ENCODE assay signal across 11 cellular contexts in the genomic region with DNA sequence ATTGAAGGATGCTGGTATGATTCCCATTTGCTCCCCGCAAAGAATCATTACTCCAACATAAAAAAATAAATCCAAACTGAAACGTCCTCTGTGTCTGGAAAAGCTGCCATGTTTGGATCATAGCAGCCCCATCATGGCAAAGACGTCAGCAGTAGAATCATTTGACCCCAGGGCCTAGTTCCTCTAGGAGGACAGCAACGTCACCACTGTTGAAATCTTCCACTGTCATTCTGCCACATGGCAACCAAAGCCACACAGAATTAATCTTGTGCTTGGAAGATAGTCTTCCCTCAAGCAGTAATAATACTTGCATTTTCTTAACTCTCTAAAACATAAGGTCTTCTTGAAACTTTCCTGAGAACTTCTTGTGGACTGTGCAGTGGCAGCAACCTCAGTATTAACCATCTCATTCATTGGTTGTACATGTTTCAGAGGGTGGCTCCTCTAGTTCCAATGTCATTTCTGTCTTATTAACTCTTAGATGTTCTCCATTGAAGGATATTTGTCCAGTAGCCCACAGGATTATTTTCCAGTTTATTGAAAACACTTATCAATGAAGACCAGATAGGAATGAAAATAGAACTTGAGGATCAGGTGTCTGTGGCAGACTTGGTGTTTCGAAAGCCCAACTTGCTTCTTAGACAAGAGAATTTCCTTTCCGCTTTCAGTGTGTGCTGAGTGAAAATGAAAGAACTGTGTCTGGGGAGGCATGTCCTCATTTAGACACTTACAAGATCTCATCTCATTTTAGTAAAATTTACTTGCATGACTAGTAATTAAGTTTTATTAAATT. TPM values are rescaled to one million over a fixed set of nuclear protein-coding genes. Genes with fewer than 3 reads are reported as not detected.
DNase-seq lines count a peak whose midpoint lies in the region; ATAC-seq and TF ChIP-seq lines count a peak whose summit lies in the region.
"Had no signal": no experiment of that assay in that cellular context is flagged by ENCODE, and none has a peak within 500 bp of the region (broad histone marks: within the 10 kb centered on the region; RNA-seq: fewer than 3 reads in every experiment).

No MANE protein-coding gene starts in this region.

- no peaks in the 10 kb centered on the region for H3K27me3 ChIP-seq in esophagus muscularis mucosa

- H3K27ac Mint-ChIP-seq in activated T-helper 1 cell treated with anti-CD3 and anti-CD28 coated beads, Interleukin-12 subunit alpha, Interleukin-12 subunit beta, Interleukin-2, Interleukin-4 antibody, amounts not matched to agents 30 ng/mL and 10 ng/mL and 1 ng/mL, durations not matched to agents 14 hours and 24 hours and 36 hours: peak overlapping the region; percentile 1
- H3K27ac Mint-ChIP-seq in activated CD8-positive, alpha-beta T cell treated with anti-CD3 and anti-CD28 coated beads for 36 hours: no peak overlapping the region
- H3K27ac Mint-ChIP-seq: CD4-positive, CD25-positive, alpha-beta regulatory T cell; stimulated activated naive CD8-positive, alpha-beta T cell treated with anti-CD3 and anti-CD28 coated beads, Interleukin-15, Interleukin-2, amounts not matched to agents 100 ng/mL and 50 ng/mL, for 24 hours had no signal

- peak; percentile 99 for ATAC-seq in GM18498 (IDR thresholded peaks at IDR 0.05; ENCODE audit: unreplicated experiment)
- ATAC-seq in GM21390 (IDR thresholded peaks at IDR 0.05; ENCODE audit: unreplicated experiment): peak; percentile 100
- ATAC-seq in HG03139 (IDR thresholded peaks at IDR 0.05; ENCODE audit: unreplicated experiment): peak; percentile 96
- ATAC-seq in activated CD8-positive, alpha-beta T cell treated with anti-CD3 and anti-CD28 coated beads for 36 hours: no peak
- no peak for ATAC-seq in sciatic nerve

- peaks cover 4% of the 10 kb centered on the region for H3K27me3 Mint-ChIP-seq in activated T-helper 1 cell treated with anti-CD3 and anti-CD28 coated beads, Interleukin-12 subunit alpha, Interleukin-12 subunit beta, Interleukin-2, Interleukin-4 antibody, amounts not matched to agents 30 ng/mL and 10 ng/mL and 1 ng/mL, durations not matched to agents 14 hours and 24 hours and 36 hours (ENCODE audit: insufficient read depth)
- peaks cover 28% of the 10 kb centered on the region for H3K27me3 Mint-ChIP-seq in activated CD8-positive, alpha-beta T cell treated with anti-CD3 and anti-CD28 coated beads for 36 hours
- H3K27me3 Mint-ChIP-seq: CD4-positive, CD25-positive, alpha-beta regulatory T cell had no signal

- peaks cover 16% of the 10 kb centered on the region for H3K9me3 Mint-ChIP-seq in activated T-helper 1 cell treated with anti-CD3 and anti-CD28 coated beads, Interleukin-12 subunit alpha, Interleukin-12 subunit beta, Interleukin-2, Interleukin-4 antibody, amounts not matched to agents 30 ng/mL and 10 ng/mL and 1 ng/mL, durations not matched to agents 14 hours and 24 hours and 36 hours
- H3K9me3 Mint-ChIP-seq in activated CD8-positive, alpha-beta T cell treated with anti-CD3 and anti-CD28 coated beads for 36 hours: no peaks in the 10 kb centered on the region
- H3K9me3 Mint-ChIP-seq: stimulated activated naive CD8-positive, alpha-beta T cell treated with anti-CD3 and anti-CD28 coated beads, Interleukin-15, Interleukin-2, amounts not matched to agents 100 ng/mL and 50 ng/mL, for 24 hours had no signal

- H3K27ac ChIP-seq in esophagus muscularis mucosa (replicated peaks in 1 of 4): no peak overlapping the region

- H3K36me3 ChIP-seq in esophagus muscularis mucosa: no peaks in the 10 kb centered on the region

- no peaks in the 10 kb centered on the region for H3K36me3 Mint-ChIP-seq in activated T-helper 1 cell treated with anti-CD3 and anti-CD28 coated beads, Interleukin-12 subunit alpha, Interleukin-12 subunit beta, Interleukin-2, Interleukin-4 antibody, amounts not matched to agents 30 ng/mL and 10 ng/mL and 1 ng/mL, durations not matched to agents 14 hours and 24 hours and 36 hours (ENCODE audit: low read depth)
- no peaks in the 10 kb centered on the region for H3K36me3 Mint-ChIP-seq in activated CD8-positive, alpha-beta T cell treated with anti-CD3 and anti-CD28 coated beads for 36 hours (ENCODE audit: low read depth)
- H3K36me3 Mint-ChIP-seq: CD4-positive, CD25-positive, alpha-beta regulatory T cell had no signal

- TF ChIP-seq CTCF in activated CD8-positive, alpha-beta T cell treated with anti-CD3 and anti-CD28 coated beads for 36 hours (IDR thresholded peaks at IDR 0.05): no peak
- TF ChIP-seq CTCF in esophagus muscularis mucosa (IDR thresholded peaks at IDR 0.05): no peak

- CTCF ChIA-PET in activated CD8-positive, alpha-beta T cell treated with anti-CD3 and anti-CD28 coated beads for 36 hours (lab: Charles Lee): interaction anchor here (0.8 kb wide), 1 partner anchor 209 kb away, joined by 3 read pairs; no protein-coding TSS in a partner anchor

- no peaks in the 10 kb centered on the region for H3K9me3 ChIP-seq in esophagus muscularis mucosa

- no peak for TF ChIP-seq EP300 in esophagus muscularis mucosa (IDR thresholded peaks at IDR 0.05)

- intact Hi-C loops in activated T-helper 1 cell treated with anti-CD3 and anti-CD28 coated beads, Interleukin-12 subunit alpha, Interleukin-12 subunit beta, Interleukin-2, Interleukin-4 antibody, amounts not matched to agents 30 ng/mL and 10 ng/mL and 1 ng/mL, durations not matched to agents 14 hours and 24 hours and 36 hours (cut with micrococcal nuclease): loop anchor here (2.0 to 10.0 kb wide), 3 partner anchors 85 to 727 kb away; no protein-coding TSS in a partner anchor
- intact Hi-C loops in activated CD8-positive, alpha-beta T cell treated with anti-CD3 and anti-CD28 coated beads for 36 hours (cut with micrococcal nuclease): no loop called here
- intact Hi-C loops in sciatic nerve (cut with DNase I): no loop called here
- intact Hi-C loops in esophagus muscularis mucosa (cut with DNase I): no loop called here

- H3K4me3 Mint-ChIP-seq in activated T-helper 1 cell treated with anti-CD3 and anti-CD28 coated beads, Interleukin-12 subunit alpha, Interleukin-12 subunit beta, Interleukin-2, Interleukin-4 antibody, amounts not matched to agents 30 ng/mL and 10 ng/mL and 1 ng/mL, durations not matched to agents 14 hours and 24 hours and 36 hours: no peak overlapping the region
- H3K4me3 Mint-ChIP-seq in activated CD8-positive, alpha-beta T cell treated with anti-CD3 and anti-CD28 coated beads for 36 hours: no peak overlapping the region
- H3K4me3 Mint-ChIP-seq: CD4-positive, CD25-positive, alpha-beta regulatory T cell; stimulated activated naive CD8-positive, alpha-beta T cell treated with anti-CD3 and anti-CD28 coated beads, Interleukin-15, Interleukin-2, amounts not matched to agents 100 ng/mL and 50 ng/mL, for 24 hours had no signal

- H3K4me3 ChIP-seq in esophagus muscularis mucosa: no peak overlapping the region

- POLR2A ChIA-PET in activated CD8-positive, alpha-beta T cell treated with anti-CD3 and anti-CD28 coated beads for 36 hours (lab: Charles Lee): no interaction called here

- 58% methylated on average over 6 of the region's 6 CpGs for WGBS in esophagus muscularis mucosa

- H3K4me1 Mint-ChIP-seq in activated T-helper 1 cell treated with anti-CD3 and anti-CD28 coated beads, Interleukin-12 subunit alpha, Interleukin-12 subunit beta, Interleukin-2, Interleukin-4 antibody, amounts not matched to agents 30 ng/mL and 10 ng/mL and 1 ng/mL, durations not matched to agents 14 hours and 24 hours and 36 hours (ENCODE audit: low read depth): peaks cover 21% of the 10 kb centered on the region
- peaks cover 12% of the 10 kb centered on the region for H3K4me1 Mint-ChIP-seq in activated CD8-positive, alpha-beta T cell treated with anti-CD3 and anti-CD28 coated beads for 36 hours (ENCODE audit: low read depth)

- H3K4me1 ChIP-seq in esophagus muscularis mucosa: peaks cover 0 to 21% (median 10%) of the 10 kb centered on the region in 4 donors

- TF ChIP-seq POLR2A in esophagus muscularis mucosa (IDR thresholded peaks at IDR 0.05; ENCODE audit: low read depth): no peak

- no peak for DNase-seq in activated T-helper 1 cell treated with anti-CD3 and anti-CD28 coated beads, Interleukin-12 subunit alpha, Interleukin-12 subunit beta, Interleukin-2, Interleukin-4 antibody, amounts not matched to agents 30 ng/mL and 10 ng/mL and 1 ng/mL, durations not matched to agents 14 hours and 24 hours and 36 hours (ENCODE audit: low spot score)
- DNase-seq in activated CD8-positive, alpha-beta T cell treated with anti-CD3 and anti-CD28 coated beads for 36 hours: no peak
- DNase-seq in sciatic nerve (ENCODE audit: low spot score): no peak
- no peak for DNase-seq in esophagus muscularis mucosa (ENCODE audit: extremely low spot score)
- DNase-seq in NCI-H1436 treated with DMSO at 0.1 percent for 48 hours (lab: John Stamatoyannopoulos, UW): no peak
- DNase-seq: retina had no signal

RNA-seq across cellular contexts. Expression of a gene that starts 28.8 kb away (rescaled TPM):
- total RNA-seq in activated T-helper 1 cell treated with anti-CD3 and anti-CD28 coated beads, Interleukin-12 subunit alpha, Interleukin-12 subunit beta, Interleukin-2, Interleukin-4 antibody, amounts not matched to agents 30 ng/mL and 10 ng/mL and 1 ng/mL, durations not matched to agents 14 hours and 24 hours and 36 hours: 1.9 and 2.5 TPM in 2 replicates
- not detected for total RNA-seq in activated CD8-positive, alpha-beta T cell treated with anti-CD3 and anti-CD28 coated beads for 36 hours
- 40.4 TPM for total RNA-seq in sciatic nerve
- 10 to 100 TPM; 19.2 to 38.6 (median 32.9) TPM for total RNA-seq in esophagus muscularis mucosa
- total RNA-seq: CD4-positive, CD25-positive, alpha-beta regulatory T cell had no signal

Comparison
In these comparisons a context has a peak if more than half of its experiments do, and no peak if none do; other contexts are left out.
1. ATAC-seq: peak in GM18498 (single experiment), GM21390 (single experiment) and HG03139 (single experiment); none in activated CD8-positive, alpha-beta T cell treated with anti-CD3 and anti-CD28 coated beads for 36 hours (single experiment) and sciatic nerve (single experiment).